In the genomic region with DNA sequence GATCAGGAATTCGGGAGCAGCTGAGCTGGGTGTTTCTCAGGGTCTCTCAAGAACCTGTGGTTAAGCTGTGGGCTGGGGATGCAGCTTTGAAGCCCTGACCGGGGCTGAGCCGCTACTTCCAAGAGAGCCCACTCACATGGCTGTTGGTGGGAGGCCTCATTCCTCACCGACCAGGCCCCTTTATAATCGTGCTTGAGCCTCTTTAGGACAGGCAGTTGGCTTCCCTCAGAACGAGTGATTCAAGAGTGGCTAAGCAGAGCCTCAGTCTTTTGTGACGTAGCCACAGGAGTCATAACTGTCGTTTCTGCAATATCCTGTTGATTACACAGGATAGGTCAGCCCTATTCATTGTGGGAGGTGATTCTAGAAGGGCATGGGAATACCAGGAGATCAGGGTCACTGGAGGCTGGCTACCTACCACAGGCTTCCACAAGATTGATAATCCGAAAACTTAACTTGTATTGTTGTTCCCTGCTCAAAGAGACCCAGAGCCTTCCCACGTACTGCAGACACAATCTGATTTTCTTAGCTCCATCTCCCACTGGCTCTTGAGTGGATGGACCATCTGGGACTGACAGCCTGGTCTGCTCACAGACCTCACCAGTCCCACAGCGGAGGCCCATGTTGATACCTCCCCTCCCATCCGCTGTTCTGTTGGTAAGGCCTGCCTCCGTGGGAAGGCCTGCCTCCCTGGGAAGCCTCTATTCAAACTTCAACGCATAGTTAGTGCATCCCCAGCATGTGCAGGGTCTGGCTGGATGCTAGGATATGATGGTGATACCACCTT, we compare ENCODE assay signal across 12 cellular contexts. TPM values are rescaled to one million over a fixed set of nuclear protein-coding genes. Genes with fewer than 3 reads are reported as not detected.
DNase-seq lines count a peak whose midpoint lies in the region; TF ChIP-seq lines count a peak whose summit lies in the region.
"Had no signal": no experiment of that assay in that cellular context is flagged by ENCODE, and none has a peak within 500 bp of the region (broad histone marks: within the 10 kb centered on the region; RNA-seq: fewer than 3 reads in every experiment).

No MANE protein-coding gene starts in this region.

- no peak overlapping the region for H3K9ac ChIP-seq in endodermal cell (ENCODE audit: extremely low read depth, low read length, poor library complexity, severe bottlenecking)

- no peak overlapping the region for H3K27ac ChIP-seq in endodermal cell (ENCODE audit: low read depth, low read length)
- H3K27ac ChIP-seq in substantia nigra (ENCODE audit: low read depth, low read length, poor library complexity, severe bottlenecking), result no peak overlapping the region

- peak overlapping the region; percentile 24 for H3K27ac Mint-ChIP-seq in endodermal cell
- H3K27ac Mint-ChIP-seq: B cell had no signal

- H3K9me3 ChIP-seq in endodermal cell (ENCODE audit: control insufficient read depth, low read length), result peaks cover 9% of the 10 kb centered on the region
- H3K9me3 ChIP-seq: adrenal gland had no signal

- peaks cover 33% of the 10 kb centered on the region for H3K4me1 ChIP-seq in endodermal cell (ENCODE audit: control insufficient read depth, insufficient read depth, low read length)

- WGBS in endodermal cell (ENCODE audit: insufficient coverage in 1 of 2, insufficient read length in 1 of 2), 2 experiments, result 77 to 83% methylated on average over 11 to 14 of the region's 14 CpGs

- in situ Hi-C loops in GM13977 (cut with MboI; ENCODE audit: low pct_unique_long_range_greater_than_20kb, low sequenced_read_pairs, unreplicated experiment), result no loop called here

- no peaks in the 10 kb centered on the region for H3K27me3 ChIP-seq in endodermal cell (ENCODE audit: control insufficient read depth, insufficient read depth, low read length, poor library complexity, severe bottlenecking)
- H3K27me3 ChIP-seq: adrenal gland, spleen had no signal

- H3K4me1 Mint-ChIP-seq in endodermal cell, result peaks cover 43% of the 10 kb centered on the region

- TF ChIP-seq CTCF in endodermal cell (conservative IDR thresholded peaks at IDR 0.05) (no peak), retinal pigment epithelial cell (conservative IDR thresholded peaks at IDR 0.05; ENCODE audit: low read depth, low read length) (no peak), GM13977 (IDR thresholded peaks at IDR 0.05; ENCODE audit: extremely low read depth, insufficient read depth, missing control alignments) (no peak)

- H3K4me3 Mint-ChIP-seq in endodermal cell, result no peak overlapping the region
- H3K4me3 Mint-ChIP-seq: B cell had no signal

- no peaks in the 10 kb centered on the region for H3K36me3 ChIP-seq in endodermal cell (ENCODE audit: control insufficient read depth, insufficient read depth, low read length)
- H3K36me3 ChIP-seq: adrenal gland, spleen had no signal

- peaks cover 8% of the 10 kb centered on the region for H3K9me3 Mint-ChIP-seq in endodermal cell

- H3K36me3 Mint-ChIP-seq in endodermal cell (ENCODE audit: low read depth), result peaks cover 4% of the 10 kb centered on the region

- H3K27me3 Mint-ChIP-seq in endodermal cell (ENCODE audit: insufficient read depth), result peaks cover 9% of the 10 kb centered on the region
- H3K27me3 Mint-ChIP-seq: B cell had no signal

- H3K4me3 ChIP-seq in endodermal cell (ENCODE audit: low read length) (no peak overlapping the region), retinal pigment epithelial cell (ENCODE audit: low read length) (no peak overlapping the region)
- H3K4me3 ChIP-seq: adrenal gland, spleen had no signal

- DNase-seq in NCI-H748 (lab: John Stamatoyannopoulos, UW; ENCODE audit: unreplicated experiment) (peak; percentile 44), NCI-H748 treated with DMSO at 0.1 percent for 48 hours (lab: John Stamatoyannopoulos, UW) (no peak), NOMO-1 treated with dmso at 0.1 percent for 144 hours (lab: John Stamatoyannopoulos, UW; ENCODE audit: unreplicated experiment) (peak; percentile 3), endodermal cell (no peak), retinal pigment epithelial cell (ENCODE audit: low read depth) (peak; percentile 70), GM13977 (ENCODE audit: low spot score) (no peak), substantia nigra (lab: John Stamatoyannopoulos, UW) (no peak), HK-2 (ENCODE audit: unreplicated experiment) (no peak)
- DNase-seq: adrenal gland, midbrain, spleen had no signal

RNA-seq across cellular contexts. Expression of a gene that starts 3.0 kb away (rescaled TPM):
- 10 to 100 TPM; 81.9 to 94.8 TPM for total RNA-seq in endodermal cell
- 79.3 TPM for polyA plus RNA-seq in endodermal cell (2013, experiment 1 of 2)
- 73.2 TPM for polyA plus RNA-seq in endodermal cell (2013, experiment 2 of 2)

Comparison
In these comparisons a context has a peak if more than half of its experiments do, and no peak if none do; other contexts are left out.
1. DNase-seq: peak in NCI-H748 (single experiment), NOMO-1 treated with dmso at 0.1 percent for 144 hours (single experiment) and retinal pigment epithelial cell (single experiment); none in NCI-H748 treated with DMSO at 0.1 percent for 48 hours (single experiment), endodermal cell (single experiment), GM13977 (single experiment), substantia nigra (0 of 49) and HK-2 (single experiment).